20 cellular contexts compared by ENCODE assay signal in the genomic region with DNA sequence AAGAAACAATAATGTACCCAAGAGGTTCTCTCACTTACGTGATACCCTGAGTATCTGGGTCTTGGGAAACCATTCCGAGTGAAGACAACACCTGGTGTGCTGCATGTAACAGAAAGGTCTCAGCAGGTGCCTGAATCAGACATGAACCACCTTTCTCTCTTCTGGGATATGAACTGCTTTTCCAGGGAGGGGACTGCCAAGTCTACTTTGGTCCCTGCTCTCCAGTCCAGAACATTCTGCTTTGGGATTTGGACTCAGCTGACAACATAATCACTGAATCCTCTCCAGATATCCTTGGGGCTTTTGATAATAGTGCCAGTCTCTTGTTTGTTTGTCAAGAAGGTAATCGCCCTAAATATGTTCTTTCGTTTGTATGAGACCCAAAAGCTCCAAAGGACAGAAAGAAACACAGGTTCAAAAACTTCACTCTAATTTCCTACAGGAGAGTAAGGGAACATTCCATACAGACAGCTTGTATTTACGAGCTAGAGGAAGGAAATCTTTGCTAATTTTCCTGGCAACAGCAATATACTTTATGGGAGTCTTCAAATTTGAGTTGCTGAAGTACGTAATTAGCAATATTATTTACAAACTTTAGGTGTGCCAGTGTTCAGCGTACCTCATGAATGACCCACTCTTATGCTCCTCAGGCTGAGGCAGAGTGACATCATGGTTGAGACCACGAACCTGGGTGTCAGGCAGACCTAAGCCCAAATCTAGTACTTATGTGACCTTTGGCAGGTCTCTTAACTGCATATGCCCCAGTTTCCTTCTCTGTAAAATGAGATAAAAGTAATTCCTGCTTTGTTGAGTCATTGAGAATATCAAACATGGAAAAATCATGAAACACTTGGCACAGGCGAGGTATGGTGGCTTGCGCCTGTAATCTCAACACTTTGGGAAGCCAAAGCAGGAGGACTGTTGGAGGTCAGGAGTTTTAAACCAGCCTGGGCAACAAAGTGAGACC. TPM values are rescaled to one million over a fixed set of nuclear protein-coding genes. Genes with fewer than 3 reads are reported as not detected.
A peak's percentile ranks its signal among the peaks of the same experiment; 100 is the strongest.
DNase-seq lines count a peak whose midpoint lies in the region; ATAC-seq and TF ChIP-seq lines count a peak whose summit lies in the region.
"Had no signal": no experiment of that assay in that cellular context is flagged by ENCODE, and none has a peak within 500 bp of the region (broad histone marks: within the 10 kb centered on the region; RNA-seq: fewer than 3 reads in every experiment).

No MANE protein-coding gene starts in this region.

- ATAC-seq in Panc1 (no peak), left lobe of liver (peak; percentile 79)
- ATAC-seq: GM23338 had no signal

- H3K9me3 ChIP-seq in Panc1 (ENCODE audit: control insufficient read depth, insufficient read depth, low read depth, low read length), result no peaks in the 10 kb centered on the region
- H3K9me3 ChIP-seq in skeletal muscle tissue (ENCODE audit: control insufficient read depth in 3 of 3, low read length in 3 of 3), result no peaks in the 10 kb centered on the region
- H3K9me3 ChIP-seq in BE2C, result no peaks in the 10 kb centered on the region
- H3K9me3 ChIP-seq: BLaER1 had no signal

- BruUV-seq in Panc1 (replicated peaks; lab: Mats Ljungman, UMichigan), result no TSS peak

- POLR2A ChIA-PET in Panc1 (lab: Charles Lee), result interaction anchor here (0.8 kb wide), 1 partner anchor 21 kb away, joined by 4 read pairs; no protein-coding TSS in a partner anchor

- H3K9ac ChIP-seq in skeletal muscle tissue (ENCODE audit: low read depth in 1 of 3, low read length in 3 of 3), result no peak overlapping the region
- H3K9ac ChIP-seq: BLaER1, parathyroid adenoma had no signal

- H3K27ac ChIP-seq in Panc1 (ENCODE audit: low read length) (peak overlapping the region; percentile 100), skeletal muscle tissue (ENCODE audit: low read depth, low read length) (peak overlapping the region; percentile 64)
- H3K27ac ChIP-seq: BLaER1, parathyroid adenoma had no signal

- intact Hi-C loops in Panc1 (cut with micrococcal nuclease; ENCODE audit: unreplicated experiment), result no loop called here

- in situ Hi-C loops in Panc1 (cut with HindIII; ENCODE audit: low pct_unique_long_range_greater_than_20kb, low sequenced_read_pairs), result no loop called here

- no peak overlapping the region for H3K4me3 ChIP-seq in Panc1 (ENCODE audit: low read depth in 2 of 2, low read length in 2 of 2)
- H3K4me3 ChIP-seq in fibroblast of villous mesenchyme (ENCODE audit: low read depth, low read length), result no peak overlapping the region
- H3K4me3 ChIP-seq in skeletal muscle tissue (ENCODE audit: low read length in 3 of 3), result no peak overlapping the region
- H3K4me3 ChIP-seq in BE2C (ENCODE audit: low read depth, low read length), result no peak overlapping the region
- H3K4me3 ChIP-seq: BLaER1, GM23338 had no signal

- H3K36me3 ChIP-seq in Panc1 (ENCODE audit: control insufficient read depth, insufficient read depth, low read length), result no peaks in the 10 kb centered on the region
- H3K36me3 ChIP-seq in skeletal muscle tissue (ENCODE audit: control insufficient read depth in 3 of 3, insufficient read depth in 3 of 3, low read length in 3 of 3), result no peaks in the 10 kb centered on the region
- H3K36me3 ChIP-seq in BE2C, result no peaks in the 10 kb centered on the region; the same call in 1 of the 2 replicates
- H3K36me3 ChIP-seq: BLaER1 had no signal

- CTCF ChIA-PET in Panc1 (lab: Charles Lee), result interaction anchor here (0.5 kb wide), 1 partner anchor 216 kb away, joined by 6 read pairs; no protein-coding TSS in a partner anchor

- DNase-seq in Panc1 (ENCODE audit: low read depth, low spot score) (no peak), fibroblast of villous mesenchyme (ENCODE audit: low read depth) (peak; percentile 20), left lobe of liver (ENCODE audit: low spot score) (peak; percentile 75), BE2C (no peak), SK-N-DZ (ENCODE audit: low spot score) (no peak), DMS 273 treated with DMSO at 0.1 percent for 48 hours (lab: John Stamatoyannopoulos, UW) (no peak)
- no peak for DNase-seq in activated CD8-positive, alpha-beta memory T cell treated with anti-CD3 and anti-CD28 coated beads for 24 hours
- DNase-seq: ACHN; activated CD4-positive, alpha-beta memory T cell treated with anti-CD3 and anti-CD28 coated beads for 36 hours; COR-L47; DMS79 treated with DMSO at 0.1 percent for 48 hours; foreskin melanocyte; NCI-H1105; NCI-H1930; NCI-H69; substantia nigra had no signal

- TF ChIP-seq CTCF in Panc1 (IDR thresholded peaks at IDR 0.05) (no peak), fibroblast of villous mesenchyme (IDR thresholded peaks at IDR 0.05; ENCODE audit: insufficient read depth, low read depth, low read length) (no peak), BE2C (IDR thresholded peaks at IDR 0.05; ENCODE audit: low read depth, low read length) (no peak)

- H3K27me3 ChIP-seq in Panc1 (ENCODE audit: control insufficient read depth, insufficient read depth, low read length) (no peaks in the 10 kb centered on the region), skeletal muscle tissue (ENCODE audit: control insufficient read depth in 3 of 3, insufficient read depth in 3 of 3, low read length in 3 of 3) (no peaks in the 10 kb centered on the region), BE2C (no peaks in the 10 kb centered on the region)
- H3K27me3 ChIP-seq: BLaER1 had no signal

- H3K4me1 ChIP-seq in Panc1 (ENCODE audit: control insufficient read depth, insufficient read depth, low read length), result peaks cover 83% of the 10 kb centered on the region
- H3K4me1 ChIP-seq in skeletal muscle tissue (ENCODE audit: control insufficient read depth in 3 of 3, insufficient read depth in 3 of 3, low read length in 3 of 3), result peaks cover 10 to 19% (median 13%) of the 10 kb centered on the region in 3 donors
- H3K4me1 ChIP-seq in BE2C, result peaks cover 10% of the 10 kb centered on the region
- H3K4me1 ChIP-seq: BLaER1 had no signal

RNA-seq across cellular contexts. Expression of a gene that starts 5.4 kb away (rescaled TPM):
- total RNA-seq in Panc1 (2021; ENCODE audit: unreplicated experiment) (274 TPM), fibroblast of villous mesenchyme (10.0 and 18.6 TPM in 2 replicates), left lobe of liver (47.0 TPM), skeletal muscle tissue (34.4 TPM)
- 97.4 TPM for polyA plus RNA-seq in Panc1 (2012; ENCODE audit: insufficient read length)
- 44.0 TPM for polyA plus RNA-seq in BE2C (2012; ENCODE audit: insufficient read depth, insufficient read length, low read depth)
- polyA plus RNA-seq in SK-N-DZ (2014; cell fraction: cytosol; rRNA removed), result 21.0 and 33.7 TPM in 2 replicates
- 11.5 and 20.8 TPM in 2 replicates for polyA plus RNA-seq in SK-N-DZ (2014; cell fraction: nucleus; rRNA removed)

Comparison
In these comparisons a context has a peak if more than half of its experiments do, and no peak if none do; other contexts are left out.
1. DNase-seq: peak in fibroblast of villous mesenchyme (single experiment) and left lobe of liver (single experiment); none in Panc1 (single experiment), BE2C (single experiment), activated CD8-positive, alpha-beta memory T cell treated with anti-CD3 and anti-CD28 coated beads for 24 hours (single experiment), SK-N-DZ (single experiment) and DMS 273 treated with DMSO at 0.1 percent for 48 hours (single experiment).